ENCODE assay signal across 6 cellular contexts in the genomic region with DNA sequence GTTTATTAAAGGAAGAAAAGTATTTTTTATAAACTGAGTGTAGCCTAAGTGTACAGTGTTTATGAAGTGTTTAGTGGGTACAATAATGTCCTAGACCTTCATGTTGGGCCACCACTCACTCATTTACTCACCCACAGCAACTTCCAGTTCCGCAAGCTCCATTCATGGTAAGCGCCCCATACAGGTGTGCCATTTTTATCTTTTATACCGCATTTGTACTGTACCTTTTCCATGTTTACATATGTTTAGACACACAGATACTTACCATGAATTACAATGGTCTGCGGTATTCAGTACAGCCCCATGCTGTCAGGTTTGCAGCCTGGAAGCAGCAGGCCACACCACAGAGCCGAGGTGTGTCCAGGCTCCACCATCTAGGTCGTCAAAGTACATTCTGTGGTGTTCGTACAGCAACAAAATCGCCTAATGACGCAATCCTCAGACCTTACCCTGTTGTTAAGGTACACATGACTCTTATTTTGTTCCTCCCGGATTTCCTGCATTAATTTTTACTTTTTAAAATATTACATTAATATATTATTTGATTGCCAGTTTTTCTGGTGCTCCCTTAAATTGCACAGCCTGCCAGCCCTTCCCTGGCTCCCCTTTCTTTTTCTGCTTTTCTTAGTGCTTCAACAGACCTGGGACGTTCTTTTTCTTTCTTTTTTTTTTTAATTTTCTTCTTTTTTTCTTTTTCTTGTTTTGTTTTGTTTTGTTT. TPM values are rescaled to one million over a fixed set of nuclear protein-coding genes. Genes with fewer than 3 reads are reported as not detected.
A peak's percentile ranks its signal among the peaks of the same experiment; 100 is the strongest.
DNase-seq lines count a peak whose midpoint lies in the region; TF ChIP-seq lines count a peak whose summit lies in the region.

No MANE protein-coding gene starts in this region.

- H3K4me3 ChIP-seq in tibial nerve, result peak overlapping the region; percentile 42 to 81 (median 70)

- H3K4me1 Mint-ChIP-seq in T-helper 1 cell treated with Interleukin-12 subunit alpha and Interleukin-12 subunit beta and Interleukin-4 antibody, amounts not matched to agents 30 μg/mL and 1 μg/mL, for 36 hours (ENCODE audit: low read depth), result peaks cover 21% of the 10 kb centered on the region

- 74 to 82% methylated on average over 11 of the region's 11 CpGs for WGBS in tibial nerve, 2 donors

- no peaks in the 10 kb centered on the region for H3K27me3 Mint-ChIP-seq in T-helper 1 cell treated with Interleukin-12 subunit alpha and Interleukin-12 subunit beta and Interleukin-4 antibody, amounts not matched to agents 30 μg/mL and 1 μg/mL, for 36 hours (ENCODE audit: low read depth)

- no peak for TF ChIP-seq EP300 in tibial nerve (IDR thresholded peaks at IDR 0.05)

- TF ChIP-seq CTCF in tibial nerve (IDR thresholded peaks at IDR 0.05), result no peak

- peaks cover 0 to 24% (median 0%) of the 10 kb centered on the region in 3 donors for H3K36me3 ChIP-seq in tibial nerve

- H3K27ac Mint-ChIP-seq in T-helper 1 cell treated with Interleukin-12 subunit alpha and Interleukin-12 subunit beta and Interleukin-4 antibody, amounts not matched to agents 30 μg/mL and 1 μg/mL, for 36 hours, result peak overlapping the region; percentile 95

- DNase-seq in HT-29 (ENCODE audit: low spot score), result peak; percentile 37
- DNase-seq in glomerular visceral epithelial cell (ENCODE audit: extremely low spot score), result peak; percentile 26
- DNase-seq in tibial nerve (ENCODE audit: low spot score in 2 of 2), result no peak
- no peak for DNase-seq in NCI-H446 (lab: John Stamatoyannopoulos, UW)
- DNase-seq in HK-2 (ENCODE audit: unreplicated experiment), result no peak

- peak overlapping the region; percentile 95 for H3K4me3 Mint-ChIP-seq in T-helper 1 cell treated with Interleukin-12 subunit alpha and Interleukin-12 subunit beta and Interleukin-4 antibody, amounts not matched to agents 30 μg/mL and 1 μg/mL, for 36 hours

- H3K36me3 Mint-ChIP-seq in T-helper 1 cell treated with Interleukin-12 subunit alpha and Interleukin-12 subunit beta and Interleukin-4 antibody, amounts not matched to agents 30 μg/mL and 1 μg/mL, for 36 hours (ENCODE audit: low read depth), result peaks cover 17% of the 10 kb centered on the region

- H3K9me3 ChIP-seq in tibial nerve, result no peaks in the 10 kb centered on the region

- no peaks in the 10 kb centered on the region for H3K27me3 ChIP-seq in tibial nerve

- H3K4me1 ChIP-seq in tibial nerve, result peaks cover 0 to 31% (median 6%) of the 10 kb centered on the region in 4 donors

- H3K27ac ChIP-seq in tibial nerve, result peak overlapping the region; percentile 52 to 87 (median 84)

- no peaks in the 10 kb centered on the region for H3K9me3 Mint-ChIP-seq in T-helper 1 cell treated with Interleukin-12 subunit alpha and Interleukin-12 subunit beta and Interleukin-4 antibody, amounts not matched to agents 30 μg/mL and 1 μg/mL, for 36 hours

- no peak for TF ChIP-seq POLR2A in tibial nerve (IDR thresholded peaks at IDR 0.05)

RNA-seq across cellular contexts. Expression of a gene that starts 0.9 kb away (rescaled TPM):
- total RNA-seq in HT-29 (2014; rRNA removed; shearing (Covaris generic)), result 194 and 242 TPM in 2 replicates
- total RNA-seq in tibial nerve, result 10 to 100 TPM; 77.9 to 96.3 (median 87.0) TPM

RNA-seq across cellular contexts. Expression of a gene that starts 26.6 kb away (rescaled TPM):
- total RNA-seq in HT-29 (2014; rRNA removed; shearing (Covaris generic)), result 0.16 and 0.97 TPM in 2 replicates
- total RNA-seq in tibial nerve, result 1 to 10 TPM; 3.1 to 5.9 (median 4.4) TPM

RNA-seq across cellular contexts. Expression of a gene that starts 29.1 kb away (rescaled TPM):
- 0.03 TPM in 1 of 2 replicates, not detected in the other for total RNA-seq in HT-29 (2014; rRNA removed; shearing (Covaris generic))
- not detected for total RNA-seq in tibial nerve

RNA-seq across cellular contexts. Expression of a gene that starts 35.3 kb away (rescaled TPM):
- 19.6 and 20.4 TPM in 2 replicates for total RNA-seq in HT-29 (2014; rRNA removed; shearing (Covaris generic))
- total RNA-seq in tibial nerve, result 10 to 100 TPM; 14.1 to 16.7 (median 15.5) TPM

RNA-seq across cellular contexts. Expression of a gene that starts 39.2 kb away (rescaled TPM):
- 0.13 and 0.23 TPM in 2 replicates for total RNA-seq in HT-29 (2014; rRNA removed; shearing (Covaris generic))
- 1 to 10 TPM; 1.5 to 7.3 (median 4.5) TPM for total RNA-seq in tibial nerve

Comparison
In these comparisons a context has a peak if more than half of its experiments do, and no peak if none do; other contexts are left out.
1. DNase-seq: peak in HT-29 (single experiment) and glomerular visceral epithelial cell (single experiment); none in tibial nerve (0 of 2), NCI-H446 (0 of 2) and HK-2 (single experiment).